Comparison of ENCODE assay signal across 20 cellular contexts in genomic region chr12:114834621-114835020, GRCh38.
A peak's percentile ranks its signal among the peaks of the same experiment; 100 is the strongest.
DNase-seq lines count a peak whose midpoint lies in the region; ATAC-seq and TF ChIP-seq lines count a peak whose summit lies in the region.
"Had no signal": no experiment of that assay in that cellular context is flagged by ENCODE, and none has a peak within 500 bp of the region (broad histone marks: within the 10 kb centered on the region; RNA-seq: fewer than 3 reads in every experiment).

No MANE protein-coding gene starts in this region.

- TF ChIP-seq CTCF in endodermal cell (conservative IDR thresholded peaks at IDR 0.05): no peak

- H3K4me1 ChIP-seq in endodermal cell (ENCODE audit: control insufficient read depth, insufficient read depth, low read length) (no peaks in the 10 kb centered on the region), mesodermal cell (ENCODE audit: control insufficient read depth, insufficient read depth, low read length, poor library complexity, severe bottlenecking) (peaks cover 21% of the 10 kb centered on the region), SJCRH30 (no peaks in the 10 kb centered on the region)
- H3K4me1 ChIP-seq: right atrium auricular region had no signal

- H3K36me3 Mint-ChIP-seq in endodermal cell (ENCODE audit: low read depth): no peaks in the 10 kb centered on the region
- H3K36me3 Mint-ChIP-seq: memory B cell had no signal

- H3K4me3 Mint-ChIP-seq in endodermal cell: no peak overlapping the region
- H3K4me3 Mint-ChIP-seq: memory B cell had no signal

- no peaks in the 10 kb centered on the region for H3K36me3 ChIP-seq in MG63
- no peaks in the 10 kb centered on the region for H3K36me3 ChIP-seq in endodermal cell (ENCODE audit: control insufficient read depth, insufficient read depth, low read length)
- no peaks in the 10 kb centered on the region for H3K36me3 ChIP-seq in mesodermal cell (ENCODE audit: control insufficient read depth, insufficient read depth, low read length)
- no peaks in the 10 kb centered on the region for H3K36me3 ChIP-seq in SJCRH30
- H3K36me3 ChIP-seq: cardiac muscle cell, right atrium auricular region had no signal

- no peak overlapping the region for H3K27ac Mint-ChIP-seq in endodermal cell
- H3K27ac Mint-ChIP-seq: memory B cell had no signal

- no peak overlapping the region for H3K9ac ChIP-seq in endodermal cell (ENCODE audit: extremely low read depth, low read length, poor library complexity, severe bottlenecking)

- H3K27me3 Mint-ChIP-seq in endodermal cell (ENCODE audit: insufficient read depth): no peaks in the 10 kb centered on the region
- H3K27me3 Mint-ChIP-seq: memory B cell had no signal

- H3K4me3 ChIP-seq in MG63 (no peak overlapping the region), endodermal cell (ENCODE audit: low read length) (no peak overlapping the region), mesodermal cell (ENCODE audit: extremely low read depth, insufficient read depth, low read length, poor library complexity, severe bottlenecking) (no peak overlapping the region), SJCRH30 (no peak overlapping the region)
- H3K4me3 ChIP-seq: cardiac muscle cell, right atrium auricular region had no signal

- ATAC-seq in HG03457 (IDR thresholded peaks at IDR 0.05; ENCODE audit: unreplicated experiment): no peak
- ATAC-seq: SK-N-SH treated with all-trans-retinoic acid at 6 μM for 48 hours had no signal

- H3K9me3 Mint-ChIP-seq in endodermal cell: peaks cover 14% of the 10 kb centered on the region
- H3K9me3 Mint-ChIP-seq: memory B cell had no signal

- H3K27me3 ChIP-seq in MG63 (no peaks in the 10 kb centered on the region), endodermal cell (ENCODE audit: control insufficient read depth, insufficient read depth, low read length, poor library complexity, severe bottlenecking) (no peaks in the 10 kb centered on the region), SJCRH30 (no peaks in the 10 kb centered on the region)
- H3K27me3 ChIP-seq: cardiac muscle cell, right atrium auricular region had no signal

- H3K27ac ChIP-seq in endodermal cell (ENCODE audit: low read depth, low read length) (no peak overlapping the region), mesodermal cell (ENCODE audit: low read depth, low read length, severe bottlenecking) (peak overlapping the region; percentile 94), SJCRH30 (no peak overlapping the region)
- H3K27ac ChIP-seq: cardiac muscle cell, right atrium auricular region had no signal

- WGBS in endodermal cell (ENCODE audit: insufficient coverage in 1 of 2, insufficient read length in 1 of 2), 2 experiments: 55 to 77% methylated on average over 3 of the region's 3 CpGs
- WGBS in mesodermal cell (ENCODE audit: insufficient coverage in 2 of 2), 2 experiments: 13 to 56% methylated on average over 2 to 3 of the region's 3 CpGs

- DNase-seq in EL (peak; percentile 81), MG63 (peak; percentile 66), endodermal cell (peak; percentile 71), retina (no peak), SJCRH30 (no peak)
- DNase-seq in activated CD4-positive, alpha-beta T cell treated with anti-CD3 and anti-CD28 coated beads for 4 hours: no peak
- DNase-seq: activated naive CD4-positive, alpha-beta T cell treated with anti-CD3 and anti-CD28 coated beads, Interleukin-2, amount 50 U/mL, for 16 hours; Calu3; foreskin melanocyte; H7; MM.1S; NCI-H187 treated with DMSO at 0.1 percent for 48 hours; NCI-H510A; stimulated activated CD4-positive, alpha-beta T cell treated with anti-CD3 and anti-CD28 coated beads, Interleukin-1b, Interleukin-23, amount 100 ng/mL, for 48 hours had no signal

- H3K4me1 Mint-ChIP-seq in endodermal cell: no peaks in the 10 kb centered on the region
- H3K4me1 Mint-ChIP-seq: memory B cell had no signal

- H3K9me3 ChIP-seq in MG63: peaks cover 5% of the 10 kb centered on the region; the same call in 1 of the 2 replicates
- H3K9me3 ChIP-seq in endodermal cell (ENCODE audit: control insufficient read depth, low read length): peaks cover 6% of the 10 kb centered on the region
- H3K9me3 ChIP-seq in mesodermal cell (ENCODE audit: control insufficient read depth, low read length): peaks cover 9% of the 10 kb centered on the region
- no peaks in the 10 kb centered on the region for H3K9me3 ChIP-seq in SJCRH30 (replicated peaks)

Comparison
In these comparisons a context has a peak if more than half of its experiments do, and no peak if none do; other contexts are left out.
1. DNase-seq: peak in EL (single experiment), MG63 (single experiment) and endodermal cell (single experiment); none in retina (single experiment), SJCRH30 (0 of 2) and activated CD4-positive, alpha-beta T cell treated with anti-CD3 and anti-CD28 coated beads for 4 hours (0 of 2).